In genomic region chr2:58665156-58665553, GRCh38 we compare ENCODE assay signal across 26 cellular contexts.
"Had no signal": no experiment of that assay in that cellular context is flagged by ENCODE, and none has a peak within 500 bp of the region (broad histone marks: within the 10 kb centered on the region; RNA-seq: fewer than 3 reads in every experiment).

No MANE protein-coding gene starts in this region.

- H3K36me3 ChIP-seq: MG63 had no signal

- DNase-seq: Karpas-422, Kasumi-1, MG63, MM.1S, NCI-H1048, NCI-H1092, NCI-H1092 treated with DMSO at 0.1 percent for 48 hours, NCI-H1417 treated with DMSO at 0.1 percent for 48 hours, NCI-H1436, NCI-H1436 treated with DMSO at 0.1 percent for 48 hours, NCI-H1694, NCI-H1694 treated with DMSO at 0.1 percent for 48 hours, NCI-H187, NCI-H2029, NCI-H2029 treated with DMSO at 0.1 percent for 48 hours, NCI-H2081 treated with DMSO at 0.1 percent for 48 hours, NCI-H2107, NCI-H2171, NCI-H2171 treated with DMSO at 0.1 percent for 48 hours, NCI-H2227 treated with DMSO at 0.1 percent for 48 hours, NCI-H226, NCI-H446 treated with DMSO at 0.1 percent for 48 hours, NCI-H510A, NCI-H510A treated with DMSO at 0.1 percent for 48 hours, NCI-H524, NCI-H524 treated with DMSO at 0.1 percent for 48 hours had no signal

- H3K9me3 ChIP-seq: MG63 had no signal

- H3K4me3 ChIP-seq: MG63 had no signal

- H3K27me3 ChIP-seq: MG63 had no signal
